In the genomic region with DNA sequence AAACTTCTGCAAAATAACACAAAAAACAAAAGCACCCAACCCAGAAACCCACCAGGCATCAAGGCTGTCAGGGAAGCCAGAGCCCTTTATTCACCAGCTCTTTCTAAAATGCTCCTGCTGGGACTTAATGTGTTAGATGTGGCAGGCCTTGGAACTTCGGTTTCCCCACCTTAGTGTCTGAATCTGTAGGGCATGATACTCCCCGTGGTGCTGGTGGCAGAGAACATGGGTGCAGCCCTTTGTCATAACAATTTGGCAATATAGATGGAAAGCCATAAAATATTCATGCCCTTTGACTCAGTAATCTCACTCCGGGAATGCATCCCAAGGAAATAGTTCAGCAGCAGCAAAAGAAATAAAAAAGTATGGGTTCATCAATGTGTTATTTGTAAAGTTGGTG, we compare ENCODE assay signal across 16 cellular contexts. TPM values are rescaled to one million over a fixed set of nuclear protein-coding genes. Genes with fewer than 3 reads are reported as not detected.
DNase-seq lines count a peak whose midpoint lies in the region; ATAC-seq, FAIRE-seq and TF ChIP-seq lines count a peak whose summit lies in the region.
"Had no signal": no experiment of that assay in that cellular context is flagged by ENCODE, and none has a peak within 500 bp of the region (broad histone marks: within the 10 kb centered on the region; RNA-seq: fewer than 3 reads in every experiment).

No MANE protein-coding gene starts in this region.

- no peaks in the 10 kb centered on the region for H3K9me2 ChIP-seq in SK-N-SH

- H3K9me3 ChIP-seq in Caco-2 (no peaks in the 10 kb centered on the region), MG63 (no peaks in the 10 kb centered on the region), pancreas (no peaks in the 10 kb centered on the region), SK-N-SH (no peaks in the 10 kb centered on the region)
- H3K9me3 ChIP-seq: BLaER1 treated with 17β-estradiol and CSF1 and Interleukin-3, amounts not matched to agents 10 nM and 100 nM; psoas muscle had no signal

- H3K27ac ChIP-seq in pancreas (no peak overlapping the region), SK-N-SH (ENCODE audit: low read depth in 2 of 2, low read length in 1 of 2) (no peak overlapping the region)
- H3K27ac ChIP-seq: BLaER1 treated with 17β-estradiol and CSF1 and Interleukin-3, amounts not matched to agents 10 nM and 100 nM; KMS-11; psoas muscle had no signal

- TF ChIP-seq CTCF in Caco-2 (IDR thresholded peaks at IDR 0.05; ENCODE audit: insufficient read depth in 1 of 2, low read depth in 1 of 2, low read length in 1 of 2, severe bottlenecking in 1 of 2, unreplicated experiment in 1 of 2), result no peak
- TF ChIP-seq CTCF in fibroblast of mammary gland (conservative IDR thresholded peaks at IDR 0.05; ENCODE audit: control insufficient read depth, insufficient read depth, low read depth, low read length), result no peak
- TF ChIP-seq CTCF in osteocyte (IDR thresholded peaks at IDR 0.05), result no peak
- TF ChIP-seq CTCF in pancreas (IDR thresholded peaks at IDR 0.05), result no peak
- TF ChIP-seq CTCF in D721Med (IDR thresholded peaks at IDR 0.05; ENCODE audit: insufficient read depth, missing control alignments), result no peak
- TF ChIP-seq CTCF in SK-N-SH (IDR thresholded peaks at IDR 0.05), result no peak

- H3K79me2 ChIP-seq in SK-N-SH (ENCODE audit: insufficient read depth), result no peaks in the 10 kb centered on the region

- POLR2A ChIA-PET in Caco-2 (lab: Charles Lee) (no interaction called here), SK-N-SH (lab: Yijun Ruan, JAX) (no interaction called here)

- H2AFZ ChIP-seq in SK-N-SH (ENCODE audit: low read depth), result no peak overlapping the region

- no peak overlapping the region for H3K4me2 ChIP-seq in SK-N-SH
- H3K4me2 ChIP-seq: KMS-11 had no signal

- no peak overlapping the region for H3K9ac ChIP-seq in SK-N-SH
- H3K9ac ChIP-seq: BLaER1 treated with 17β-estradiol and CSF1 and Interleukin-3, amounts not matched to agents 10 nM and 100 nM; KMS-11 had no signal

- H3K36me3 ChIP-seq in Caco-2 (ENCODE audit: control insufficient read depth, insufficient read depth, low read length) (no peaks in the 10 kb centered on the region), MG63 (no peaks in the 10 kb centered on the region), pancreas (no peaks in the 10 kb centered on the region), SK-N-SH (replicated peaks in 1 of 2; ENCODE audit: control insufficient read depth in 1 of 2, insufficient read depth in 2 of 2, low read length in 1 of 2) (no peaks in the 10 kb centered on the region)
- H3K36me3 ChIP-seq: BLaER1 treated with 17β-estradiol and CSF1 and Interleukin-3, amounts not matched to agents 10 nM and 100 nM had no signal

- no peaks in the 10 kb centered on the region for H3K36me3 Mint-ChIP-seq in Caco-2 (ENCODE audit: insufficient read depth, unreplicated experiment)
- H3K36me3 Mint-ChIP-seq in osteocyte (ENCODE audit: unreplicated experiment), result no peaks in the 10 kb centered on the region

- H3K4me1 ChIP-seq in Caco-2 (peaks cover 20% of the 10 kb centered on the region), pancreas (no peaks in the 10 kb centered on the region), SK-N-SH (ENCODE audit: control insufficient read depth in 1 of 2, insufficient read depth in 2 of 2, low read depth in 1 of 2, low read length in 1 of 2) (peaks cover 3 to 5% of the 10 kb centered on the region in 2 experiments; a peak in 2 of 4 replicates)

- intact Hi-C loops in Caco-2 (cut with micrococcal nuclease; ENCODE audit: unreplicated experiment), result no loop called here
- intact Hi-C loops in pancreas (cut with DNase I), result loop anchor here (5.0 to 10.0 kb wide), 2 partner anchors 152 to 155 kb away; no protein-coding TSS in a partner anchor

- H3K4me1 Mint-ChIP-seq in Caco-2 (ENCODE audit: low read depth, unreplicated experiment), result no peaks in the 10 kb centered on the region
- H3K4me1 Mint-ChIP-seq in osteocyte (ENCODE audit: unreplicated experiment), result peaks cover 31% of the 10 kb centered on the region

- BruUV-seq in Caco-2 (replicated peaks; lab: Mats Ljungman, UMichigan), result no TSS peak

- H3K27ac Mint-ChIP-seq in Caco-2 (ENCODE audit: unreplicated experiment), result no peak overlapping the region
- H3K27ac Mint-ChIP-seq in osteocyte (ENCODE audit: unreplicated experiment), result peak overlapping the region; percentile 7
- H3K27ac Mint-ChIP-seq: stimulated activated naive CD8-positive, alpha-beta T cell treated with anti-CD3 and anti-CD28 coated beads, Interleukin-15, Interleukin-2, amounts not matched to agents 100 ng/mL and 50 ng/mL, for 24 hours had no signal

- CTCF ChIA-PET in Caco-2 (lab: Charles Lee) (no interaction called here), SK-N-SH (lab: Yijun Ruan, JAX) (interaction anchor here (1.2 to 12.4 kb wide), 6 partner anchors 19 to 152 kb away, joined by 3 to 172 read pairs (median 4); partner anchors contain the start of gene SMAD6)

- H3K4me3 Mint-ChIP-seq in Caco-2 (ENCODE audit: unreplicated experiment) (peak overlapping the region; percentile 33), osteocyte (ENCODE audit: unreplicated experiment) (no peak overlapping the region)
- H3K4me3 Mint-ChIP-seq: stimulated activated naive CD8-positive, alpha-beta T cell treated with anti-CD3 and anti-CD28 coated beads, Interleukin-15, Interleukin-2, amounts not matched to agents 100 ng/mL and 50 ng/mL, for 24 hours had no signal

- FAIRE-seq in pancreas (lab: Jason Lieb, UNC), result no peak
- FAIRE-seq in D721Med (lab: Jason Lieb, UNC), result no peak

- no peaks in the 10 kb centered on the region for H3K27me3 ChIP-seq in Caco-2 (replicated peaks; ENCODE audit: control insufficient read depth, insufficient read depth, low read length)
- H3K27me3 ChIP-seq in MG63, result no peaks in the 10 kb centered on the region
- no peaks in the 10 kb centered on the region for H3K27me3 ChIP-seq in pancreas
- no peaks in the 10 kb centered on the region for H3K27me3 ChIP-seq in SK-N-SH (ENCODE audit: insufficient read depth)

- TF ChIP-seq RAD21 in SK-N-SH (IDR thresholded peaks at IDR 0.05; ENCODE audit: low read length), result no peak

- H3K27me3 Mint-ChIP-seq in Caco-2 (ENCODE audit: insufficient read depth, unreplicated experiment) (no peaks in the 10 kb centered on the region), osteocyte (ENCODE audit: unreplicated experiment) (no peaks in the 10 kb centered on the region)

- DNase-seq in Caco-2 (no peak), MG63 (peak; percentile 70), fibroblast of mammary gland (ENCODE audit: low read depth) (peak; percentile 1), osteocyte (ENCODE audit: extremely low spot score, unreplicated experiment) (no peak), pancreas (no peak), D721Med (ENCODE audit: insufficient read length, low spot score) (no peak), SK-N-SH (no peak)
- DNase-seq: activated CD8-positive, alpha-beta memory T cell treated with anti-CD3 and anti-CD28 coated beads, Interleukin-2, amount 50 U/mL, for 48 hours; dorsolateral prefrontal cortex; NCI-H1930; psoas muscle had no signal

- no peak for TF ChIP-seq EP300 in SK-N-SH (IDR thresholded peaks at IDR 0.05; ENCODE audit: borderline replicate concordance in 1 of 2, low read depth in 1 of 2, low read length in 1 of 2)

- no peaks in the 10 kb centered on the region for H4K20me1 ChIP-seq in SK-N-SH (ENCODE audit: insufficient read depth)
- H4K20me1 ChIP-seq: BLaER1 treated with 17β-estradiol and CSF1 and Interleukin-3, amounts not matched to agents 10 nM and 100 nM had no signal

- H3K9me3 Mint-ChIP-seq in Caco-2 (ENCODE audit: unreplicated experiment) (no peaks in the 10 kb centered on the region), osteocyte (ENCODE audit: unreplicated experiment) (no peaks in the 10 kb centered on the region)
- H3K9me3 Mint-ChIP-seq: stimulated activated naive CD8-positive, alpha-beta T cell treated with anti-CD3 and anti-CD28 coated beads, Interleukin-15, Interleukin-2, amounts not matched to agents 100 ng/mL and 50 ng/mL, for 24 hours had no signal

- H3F3A ChIP-seq in SK-N-SH (replicated peaks; ENCODE audit: insufficient read depth), result no peaks in the 10 kb centered on the region

- H3K4me3 ChIP-seq in Caco-2 (ENCODE audit: low read depth, low read length) (no peak overlapping the region), MG63 (no peak overlapping the region), fibroblast of mammary gland (ENCODE audit: control insufficient read depth, low read depth, low read length) (no peak overlapping the region), pancreas (no peak overlapping the region), SK-N-SH (ENCODE audit: low read depth in 2 of 2, low read length in 1 of 2) (no peak overlapping the region)
- H3K4me3 ChIP-seq: BLaER1 treated with 17β-estradiol and CSF1 and Interleukin-3, amounts not matched to agents 10 nM and 100 nM had no signal

- ATAC-seq in pancreas, result no peak
- no peak for ATAC-seq in HG03108 (IDR thresholded peaks at IDR 0.05; ENCODE audit: unreplicated experiment)
- ATAC-seq: psoas muscle had no signal

- 84 to 87% methylated on average over 3 of the region's 3 CpGs for WGBS in pancreas, 2 donors
- 84% methylated on average over 3 of the region's 3 CpGs for WGBS in SK-N-SH (ENCODE audit: low lambda C conversion rate)

TF ChIP-seq in SK-N-SH, 30 proteins besides CTCF, POLR2A, EP300 and RAD21 (continues in another document):
- TF ChIP-seq SMC3 (IDR thresholded peaks at IDR 0.05; ENCODE audit: low read depth, low read length) (no peak), ELF1 (IDR thresholded peaks at IDR 0.05) (no peak)
- TF ChIP-seq, protein P1, sequence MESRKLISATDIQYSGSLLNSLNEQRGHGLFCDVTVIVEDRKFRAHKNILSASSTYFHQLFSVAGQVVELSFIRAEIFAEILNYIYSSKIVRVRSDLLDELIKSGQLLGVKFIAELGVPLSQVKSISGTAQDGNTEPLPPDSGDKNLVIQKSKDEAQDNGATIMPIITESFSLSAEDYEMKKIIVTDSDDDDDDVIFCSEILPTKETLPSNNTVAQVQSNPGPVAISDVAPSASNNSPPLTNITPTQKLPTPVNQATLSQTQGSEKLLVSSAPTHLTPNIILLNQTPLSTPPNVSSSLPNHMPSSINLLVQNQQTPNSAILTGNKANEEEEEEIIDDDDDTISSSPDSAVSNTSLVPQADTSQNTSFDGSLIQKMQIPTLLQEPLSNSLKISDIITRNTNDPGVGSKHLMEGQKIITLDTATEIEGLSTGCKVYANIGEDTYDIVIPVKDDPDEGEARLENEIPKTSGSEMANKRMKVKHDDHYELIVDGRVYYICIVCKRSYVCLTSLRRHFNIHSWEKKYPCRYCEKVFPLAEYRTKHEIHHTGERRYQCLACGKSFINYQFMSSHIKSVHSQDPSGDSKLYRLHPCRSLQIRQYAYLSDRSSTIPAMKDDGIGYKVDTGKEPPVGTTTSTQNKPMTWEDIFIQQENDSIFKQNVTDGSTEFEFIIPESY (IDR thresholded peaks at IDR 0.05; ENCODE audit: borderline replicate concordance, low read depth), result no peak

RNA-seq across cellular contexts. Expression of gene LCTL, which starts 56.9 kb away (rescaled TPM):
- total RNA-seq in Caco-2 (2022) (not detected in 2 replicates), osteocyte (not detected in 2 replicates), pancreas (not detected)
- 0.43 TPM in 1 of 2 replicates, not detected in the other for total RNA-seq in MG63 (2014; rRNA removed; shearing (Covaris generic); ENCODE audit: low replicate concordance)
- polyA plus RNA-seq in pancreas (not detected), SK-N-SH (2012; rRNA removed) (1.9 and 2.4 TPM in 2 replicates)
- 1.2 and 1.8 TPM in 2 replicates for polyA plus RNA-seq in SK-N-SH (2012; cell fraction: cytosol; rRNA removed)
- polyA plus RNA-seq in SK-N-SH (2012; cell fraction: nucleus; rRNA removed), result 2.7 and 2.8 TPM in 2 replicates
- total RNA-seq: lung microvascular endothelial cell, psoas muscle had no signal
- polyA plus RNA-seq: psoas muscle had no signal

Comparison
In these comparisons a context has a peak if more than half of its experiments do, and no peak if none do; other contexts are left out.
1. DNase-seq: peak in MG63 (single experiment) and fibroblast of mammary gland (single experiment); none in Caco-2 (0 of 2), osteocyte (single experiment), pancreas (0 of 6), D721Med (single experiment) and SK-N-SH (single experiment).